Comparison of ENCODE assay signal across 1 cellular context in the genomic region with DNA sequence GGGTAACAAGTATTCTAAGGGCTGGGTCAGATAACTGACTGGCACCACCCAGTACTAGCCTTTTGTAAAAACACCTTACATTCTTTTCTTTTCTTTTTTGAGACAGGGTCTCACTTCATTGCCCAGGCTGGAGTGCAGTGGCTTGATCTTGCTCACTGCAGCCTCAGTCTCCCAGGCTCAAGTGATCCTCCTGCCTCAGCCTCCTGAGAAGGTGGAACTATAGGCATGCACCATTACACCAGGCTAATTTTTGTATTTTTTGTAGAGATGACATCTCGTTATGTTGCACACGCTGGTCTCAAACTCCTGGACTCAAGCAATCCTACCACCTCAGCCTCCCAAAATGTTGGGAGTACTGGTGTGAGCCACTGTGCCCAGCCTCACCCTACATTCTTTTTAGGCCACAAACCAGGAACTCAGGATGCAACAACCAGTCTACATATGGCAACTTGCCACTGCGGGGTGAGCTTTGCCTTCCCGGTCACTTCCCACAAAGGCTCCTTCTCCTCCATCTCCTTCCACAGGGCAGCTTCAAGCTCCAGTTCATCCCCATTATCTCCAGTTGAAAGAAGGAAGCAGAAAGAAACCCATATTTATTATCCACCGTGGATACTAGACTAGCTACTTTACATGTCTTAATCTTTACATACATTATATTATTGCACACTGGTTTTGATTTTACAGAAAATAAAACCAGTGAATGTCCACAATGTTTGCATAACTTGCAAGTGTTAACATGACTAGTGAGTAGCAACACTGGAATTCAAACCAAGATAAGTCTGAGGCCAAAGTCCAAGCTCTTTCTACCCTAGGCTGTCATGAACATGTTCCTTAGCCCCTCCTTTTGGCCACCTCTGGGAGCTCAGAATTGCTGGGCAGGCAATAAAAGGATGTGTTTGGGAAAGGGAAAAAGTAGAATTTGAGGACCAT.
A peak's percentile ranks its signal among the peaks of the same experiment; 100 is the strongest.
TF ChIP-seq lines count a peak whose summit lies in the region.

No MANE protein-coding gene starts in this region.

TF ChIP-seq in HepG2, 621 proteins besides CTCF, POLR2A, EP300 and RAD21 (continued from another document and continues in another):
- TF ChIP-seq TARDBP (CRISPR knock-in tag; IDR thresholded peaks at IDR 0.05) (0 out of 2 replicates have a peak, but pooled peaks have one; percentile 38), PLRG1 (conservative IDR thresholded peaks at IDR 0.05) (no peak), SNAPC2 (CRISPR knock-in tag; IDR thresholded peaks at IDR 0.05) (no peak), NCOR1 (IDR thresholded peaks at IDR 0.05; ENCODE audit: borderline replicate concordance, low read length) (peak; percentile 62; the same call in 1 of the 2 replicates), NCOA5 (CRISPR knock-in tag; IDR thresholded peaks at IDR 0.05) (no peak), SAP130 (CRISPR knock-in tag; IDR thresholded peaks at IDR 0.05; ENCODE audit: low read depth) (peak; percentile 51; the same call in 1 of the 2 replicates), ZIK1 (CRISPR knock-in tag; IDR thresholded peaks at IDR 0.05; ENCODE audit: borderline replicate concordance, low read depth) (no peak), RXRA (CRISPR knock-in tag; IDR thresholded peaks at IDR 0.05) (0 out of 2 replicates have a peak, but pooled peaks have one; percentile 22), CREM (IDR thresholded peaks at IDR 0.05) (peak; percentile 57; the same call in 1 of the 2 replicates), CREM (CRISPR knock-in tag; IDR thresholded peaks at IDR 0.05) (no peak), ZNF724P (CRISPR knock-in tag; IDR thresholded peaks at IDR 0.05; ENCODE audit: borderline replicate concordance) (no peak), POLR2G (IDR thresholded peaks at IDR 0.05; ENCODE audit: low read depth, low read length) (no peak), HMG20B (CRISPR knock-in tag; conservative IDR thresholded peaks at IDR 0.05) (0 out of 2 replicates have a peak, but pooled peaks have one; percentile 22), ZNF644 (CRISPR knock-in tag; IDR thresholded peaks at IDR 0.05; ENCODE audit: low read depth) (peak; percentile 78), NR2F1 (CRISPR knock-in tag; IDR thresholded peaks at IDR 0.05) (0 out of 4 replicates have a peak, but pooled peaks of 1 of the 2 experiments have one; percentile 16), ZNF672 (CRISPR knock-in tag; IDR thresholded peaks at IDR 0.05) (no peak), ISL2 (CRISPR knock-in tag; IDR thresholded peaks at IDR 0.05) (peak; percentile 65), ZSCAN12 (CRISPR knock-in tag; IDR thresholded peaks at IDR 0.05) (no peak), PITX1 (CRISPR knock-in tag; IDR thresholded peaks at IDR 0.05) (peak; percentile 53; the same call in 1 of the 2 replicates), CHD4 (IDR thresholded peaks at IDR 0.05; ENCODE audit: borderline replicate concordance, low read length) (peak; percentile 88), CREB1 (IDR thresholded peaks at IDR 0.05) (no peak), CREB1 (CRISPR knock-in tag; IDR thresholded peaks at IDR 0.05) (peak; percentile 82), ZFX (CRISPR knock-in tag; IDR thresholded peaks at IDR 0.05; ENCODE audit: low read depth) (peak; percentile 15; the same call in 1 of the 2 replicates), ZNF567 (CRISPR knock-in tag; IDR thresholded peaks at IDR 0.05; ENCODE audit: borderline replicate concordance) (no peak), SMARCC2 (IDR thresholded peaks at IDR 0.05) (peak; percentile 81; the same call in 1 of the 2 replicates), SMC3 (IDR thresholded peaks at IDR 0.05; ENCODE audit: low read length) (peak; percentile 61), ZNF776 (CRISPR knock-in tag; IDR thresholded peaks at IDR 0.05) (no peak), SP5 (CRISPR knock-in tag; IDR thresholded peaks at IDR 0.05; ENCODE audit: borderline replicate concordance, low read depth) (peak; percentile 33; the same call in 1 of the 2 replicates), ATF3 (CRISPR knock-in tag; IDR thresholded peaks at IDR 0.05) (peak; percentile 72; the same call in 1 of the 2 replicates), JUNB (CRISPR knock-in tag; IDR thresholded peaks at IDR 0.05; ENCODE audit: borderline replicate concordance) (peak; percentile 82; the same call in 1 of the 2 replicates), ZBTB42 (CRISPR knock-in tag; IDR thresholded peaks at IDR 0.05) (no peak), RXRB (CRISPR knock-in tag; IDR thresholded peaks at IDR 0.05; ENCODE audit: borderline replicate concordance) (peak; percentile 42; the same call in 1 of the 2 replicates), MBD4 (IDR thresholded peaks at IDR 0.05; ENCODE audit: borderline replicate concordance, low read length) (peak; percentile 31; the same call in 1 of the 2 replicates), SETDB1 (CRISPR knock-in tag; IDR thresholded peaks at IDR 0.05; ENCODE audit: borderline replicate concordance) (no peak), CEBPG (CRISPR knock-in tag; IDR thresholded peaks at IDR 0.05) (peak; percentile 77), ZBTB1 (CRISPR knock-in tag; IDR thresholded peaks at IDR 0.05; ENCODE audit: borderline replicate concordance) (no peak), MED1 (CRISPR knock-in tag; IDR thresholded peaks at IDR 0.05) (peak; percentile 63; the same call in 1 of the 2 replicates), FOXJ3 (CRISPR knock-in tag; IDR thresholded peaks at IDR 0.05; ENCODE audit: borderline replicate concordance) (0 out of 2 replicates have a peak, but pooled peaks have one; percentile 43), NPAS2 (CRISPR knock-in tag; IDR thresholded peaks at IDR 0.05; ENCODE audit: borderline replicate concordance) (no peak), ZNF10 (CRISPR knock-in tag; IDR thresholded peaks at IDR 0.05; ENCODE audit: borderline replicate concordance, low read depth) (no peak), ZNF205 (CRISPR knock-in tag; IDR thresholded peaks at IDR 0.05) (0 out of 2 replicates have a peak, but pooled peaks have one; percentile 27), MAFF (IDR thresholded peaks at IDR 0.05; ENCODE audit: low read depth, low read length) (peak; percentile 91), SMARCE1 (IDR thresholded peaks at IDR 0.05; ENCODE audit: borderline replicate concordance) (peak; percentile 95)
- TF ChIP-seq, protein P1, sequence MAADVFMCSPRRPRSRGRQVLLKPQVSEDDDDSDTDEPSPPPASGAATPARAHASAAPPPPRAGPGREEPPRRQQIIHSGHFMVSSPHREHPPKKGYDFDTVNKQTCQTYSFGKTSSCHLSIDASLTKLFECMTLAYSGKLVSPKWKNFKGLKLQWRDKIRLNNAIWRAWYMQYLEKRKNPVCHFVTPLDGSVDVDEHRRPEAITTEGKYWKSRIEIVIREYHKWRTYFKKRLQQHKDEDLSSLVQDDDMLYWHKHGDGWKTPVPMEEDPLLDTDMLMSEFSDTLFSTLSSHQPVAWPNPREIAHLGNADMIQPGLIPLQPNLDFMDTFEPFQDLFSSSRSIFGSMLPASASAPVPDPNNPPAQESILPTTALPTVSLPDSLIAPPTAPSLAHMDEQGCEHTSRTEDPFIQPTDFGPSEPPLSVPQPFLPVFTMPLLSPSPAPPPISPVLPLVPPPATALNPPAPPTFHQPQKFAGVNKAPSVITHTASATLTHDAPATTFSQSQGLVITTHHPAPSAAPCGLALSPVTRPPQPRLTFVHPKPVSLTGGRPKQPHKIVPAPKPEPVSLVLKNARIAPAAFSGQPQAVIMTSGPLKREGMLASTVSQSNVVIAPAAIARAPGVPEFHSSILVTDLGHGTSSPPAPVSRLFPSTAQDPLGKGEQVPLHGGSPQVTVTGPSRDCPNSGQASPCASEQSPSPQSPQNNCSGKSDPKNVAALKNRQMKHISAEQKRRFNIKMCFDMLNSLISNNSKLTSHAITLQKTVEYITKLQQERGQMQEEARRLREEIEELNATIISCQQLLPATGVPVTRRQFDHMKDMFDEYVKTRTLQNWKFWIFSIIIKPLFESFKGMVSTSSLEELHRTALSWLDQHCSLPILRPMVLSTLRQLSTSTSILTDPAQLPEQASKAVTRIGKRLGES (CRISPR knock-in tag; IDR thresholded peaks at IDR 0.05; ENCODE audit: borderline replicate concordance): no peak
- TF ChIP-seq, protein P2, sequence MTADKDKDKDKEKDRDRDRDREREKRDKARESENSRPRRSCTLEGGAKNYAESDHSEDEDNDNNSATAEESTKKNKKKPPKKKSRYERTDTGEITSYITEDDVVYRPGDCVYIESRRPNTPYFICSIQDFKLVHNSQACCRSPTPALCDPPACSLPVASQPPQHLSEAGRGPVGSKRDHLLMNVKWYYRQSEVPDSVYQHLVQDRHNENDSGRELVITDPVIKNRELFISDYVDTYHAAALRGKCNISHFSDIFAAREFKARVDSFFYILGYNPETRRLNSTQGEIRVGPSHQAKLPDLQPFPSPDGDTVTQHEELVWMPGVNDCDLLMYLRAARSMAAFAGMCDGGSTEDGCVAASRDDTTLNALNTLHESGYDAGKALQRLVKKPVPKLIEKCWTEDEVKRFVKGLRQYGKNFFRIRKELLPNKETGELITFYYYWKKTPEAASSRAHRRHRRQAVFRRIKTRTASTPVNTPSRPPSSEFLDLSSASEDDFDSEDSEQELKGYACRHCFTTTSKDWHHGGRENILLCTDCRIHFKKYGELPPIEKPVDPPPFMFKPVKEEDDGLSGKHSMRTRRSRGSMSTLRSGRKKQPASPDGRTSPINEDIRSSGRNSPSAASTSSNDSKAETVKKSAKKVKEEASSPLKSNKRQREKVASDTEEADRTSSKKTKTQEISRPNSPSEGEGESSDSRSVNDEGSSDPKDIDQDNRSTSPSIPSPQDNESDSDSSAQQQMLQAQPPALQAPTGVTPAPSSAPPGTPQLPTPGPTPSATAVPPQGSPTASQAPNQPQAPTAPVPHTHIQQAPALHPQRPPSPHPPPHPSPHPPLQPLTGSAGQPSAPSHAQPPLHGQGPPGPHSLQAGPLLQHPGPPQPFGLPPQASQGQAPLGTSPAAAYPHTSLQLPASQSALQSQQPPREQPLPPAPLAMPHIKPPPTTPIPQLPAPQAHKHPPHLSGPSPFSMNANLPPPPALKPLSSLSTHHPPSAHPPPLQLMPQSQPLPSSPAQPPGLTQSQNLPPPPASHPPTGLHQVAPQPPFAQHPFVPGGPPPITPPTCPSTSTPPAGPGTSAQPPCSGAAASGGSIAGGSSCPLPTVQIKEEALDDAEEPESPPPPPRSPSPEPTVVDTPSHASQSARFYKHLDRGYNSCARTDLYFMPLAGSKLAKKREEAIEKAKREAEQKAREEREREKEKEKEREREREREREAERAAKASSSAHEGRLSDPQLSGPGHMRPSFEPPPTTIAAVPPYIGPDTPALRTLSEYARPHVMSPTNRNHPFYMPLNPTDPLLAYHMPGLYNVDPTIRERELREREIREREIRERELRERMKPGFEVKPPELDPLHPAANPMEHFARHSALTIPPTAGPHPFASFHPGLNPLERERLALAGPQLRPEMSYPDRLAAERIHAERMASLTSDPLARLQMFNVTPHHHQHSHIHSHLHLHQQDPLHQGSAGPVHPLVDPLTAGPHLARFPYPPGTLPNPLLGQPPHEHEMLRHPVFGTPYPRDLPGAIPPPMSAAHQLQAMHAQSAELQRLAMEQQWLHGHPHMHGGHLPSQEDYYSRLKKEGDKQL (CRISPR knock-in tag; IDR thresholded peaks at IDR 0.05; ENCODE audit: low read depth): peak; percentile 49; the same call in 1 of the 2 replicates
- TF ChIP-seq, protein P3, sequence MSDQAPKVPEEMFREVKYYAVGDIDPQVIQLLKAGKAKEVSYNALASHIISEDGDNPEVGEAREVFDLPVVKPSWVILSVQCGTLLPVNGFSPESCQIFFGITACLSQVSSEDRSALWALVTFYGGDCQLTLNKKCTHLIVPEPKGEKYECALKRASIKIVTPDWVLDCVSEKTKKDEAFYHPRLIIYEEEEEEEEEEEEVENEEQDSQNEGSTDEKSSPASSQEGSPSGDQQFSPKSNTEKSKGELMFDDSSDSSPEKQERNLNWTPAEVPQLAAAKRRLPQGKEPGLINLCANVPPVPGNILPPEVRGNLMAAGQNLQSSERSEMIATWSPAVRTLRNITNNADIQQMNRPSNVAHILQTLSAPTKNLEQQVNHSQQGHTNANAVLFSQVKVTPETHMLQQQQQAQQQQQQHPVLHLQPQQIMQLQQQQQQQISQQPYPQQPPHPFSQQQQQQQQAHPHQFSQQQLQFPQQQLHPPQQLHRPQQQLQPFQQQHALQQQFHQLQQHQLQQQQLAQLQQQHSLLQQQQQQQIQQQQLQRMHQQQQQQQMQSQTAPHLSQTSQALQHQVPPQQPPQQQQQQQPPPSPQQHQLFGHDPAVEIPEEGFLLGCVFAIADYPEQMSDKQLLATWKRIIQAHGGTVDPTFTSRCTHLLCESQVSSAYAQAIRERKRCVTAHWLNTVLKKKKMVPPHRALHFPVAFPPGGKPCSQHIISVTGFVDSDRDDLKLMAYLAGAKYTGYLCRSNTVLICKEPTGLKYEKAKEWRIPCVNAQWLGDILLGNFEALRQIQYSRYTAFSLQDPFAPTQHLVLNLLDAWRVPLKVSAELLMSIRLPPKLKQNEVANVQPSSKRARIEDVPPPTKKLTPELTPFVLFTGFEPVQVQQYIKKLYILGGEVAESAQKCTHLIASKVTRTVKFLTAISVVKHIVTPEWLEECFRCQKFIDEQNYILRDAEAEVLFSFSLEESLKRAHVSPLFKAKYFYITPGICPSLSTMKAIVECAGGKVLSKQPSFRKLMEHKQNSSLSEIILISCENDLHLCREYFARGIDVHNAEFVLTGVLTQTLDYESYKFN (CRISPR knock-in tag; conservative IDR thresholded peaks at IDR 0.05): peak; percentile 87
- TF ChIP-seq, protein P4, sequence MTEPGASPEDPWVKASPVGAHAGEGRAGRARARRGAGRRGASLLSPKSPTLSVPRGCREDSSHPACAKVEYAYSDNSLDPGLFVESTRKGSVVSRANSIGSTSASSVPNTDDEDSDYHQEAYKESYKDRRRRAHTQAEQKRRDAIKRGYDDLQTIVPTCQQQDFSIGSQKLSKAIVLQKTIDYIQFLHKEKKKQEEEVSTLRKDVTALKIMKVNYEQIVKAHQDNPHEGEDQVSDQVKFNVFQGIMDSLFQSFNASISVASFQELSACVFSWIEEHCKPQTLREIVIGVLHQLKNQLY (CRISPR knock-in tag; IDR thresholded peaks at IDR 0.05): peak; percentile 43; the same call in 1 of the 2 replicates
- TF ChIP-seq, protein P5, sequence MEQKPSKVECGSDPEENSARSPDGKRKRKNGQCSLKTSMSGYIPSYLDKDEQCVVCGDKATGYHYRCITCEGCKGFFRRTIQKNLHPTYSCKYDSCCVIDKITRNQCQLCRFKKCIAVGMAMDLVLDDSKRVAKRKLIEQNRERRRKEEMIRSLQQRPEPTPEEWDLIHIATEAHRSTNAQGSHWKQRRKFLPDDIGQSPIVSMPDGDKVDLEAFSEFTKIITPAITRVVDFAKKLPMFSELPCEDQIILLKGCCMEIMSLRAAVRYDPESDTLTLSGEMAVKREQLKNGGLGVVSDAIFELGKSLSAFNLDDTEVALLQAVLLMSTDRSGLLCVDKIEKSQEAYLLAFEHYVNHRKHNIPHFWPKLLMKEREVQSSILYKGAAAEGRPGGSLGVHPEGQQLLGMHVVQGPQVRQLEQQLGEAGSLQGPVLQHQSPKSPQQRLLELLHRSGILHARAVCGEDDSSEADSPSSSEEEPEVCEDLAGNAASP (CRISPR knock-in tag; IDR thresholded peaks at IDR 0.05; ENCODE audit: borderline replicate concordance): peak; percentile 35; the same call in 1 of the 2 replicates
